Comparison of ENCODE assay signal across 8 cellular contexts in the genomic region with DNA sequence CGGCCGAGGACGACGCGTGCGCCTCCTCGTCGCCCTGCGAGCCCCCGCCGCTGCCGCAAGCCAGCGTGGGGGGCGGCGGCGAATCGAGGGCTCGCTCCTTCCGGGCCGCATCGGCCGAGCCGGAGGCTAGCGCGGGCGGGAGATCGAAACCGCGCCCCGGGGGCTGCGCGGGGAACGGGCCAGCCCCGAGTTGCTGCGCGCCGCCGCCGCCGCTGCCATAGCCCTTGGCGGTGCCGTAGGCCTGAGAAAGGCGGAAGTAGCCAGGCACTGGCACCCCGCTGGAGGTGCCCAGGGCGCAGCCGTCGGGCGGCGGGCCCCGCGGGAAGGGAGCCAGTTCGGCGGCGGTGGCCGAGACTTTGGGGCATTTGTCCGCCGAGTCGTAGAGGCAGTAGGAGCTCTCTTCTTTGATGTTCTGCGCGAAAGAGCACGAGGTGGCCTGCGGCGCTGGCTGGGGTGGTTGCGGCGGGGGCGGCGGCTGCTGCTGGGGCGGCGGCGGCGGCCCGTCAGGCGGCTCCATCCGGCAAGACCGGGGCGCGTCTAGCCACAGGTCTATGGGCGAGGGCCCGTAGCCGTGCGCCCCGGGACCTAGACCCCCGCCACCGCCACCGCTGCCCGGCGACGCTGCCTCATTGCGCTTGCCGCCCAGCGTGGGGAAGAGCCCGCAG. TPM values are rescaled to one million over a fixed set of nuclear protein-coding genes. Genes with fewer than 3 reads are reported as not detected.
DNase-seq lines count a peak whose midpoint lies in the region; ATAC-seq, FAIRE-seq and TF ChIP-seq lines count a peak whose summit lies in the region.

No MANE protein-coding gene starts in this region.

- peak; percentile 35 for DNase-seq in activated naive CD4-positive, alpha-beta T cell treated with Interleukin-2 at 50 U/mL for 16 hours
- DNase-seq in activated naive CD4-positive, alpha-beta T cell (lab: John Stamatoyannopoulos, UW): no peak
- DNase-seq in UCSD-AML1 (lab: John Stamatoyannopoulos, UW; ENCODE audit: unreplicated experiment): peak; percentile 45
- DNase-seq in left ventricle myocardium inferior: peak; percentile 20
- no peak for DNase-seq in small intestine

- no peak for TF ChIP-seq CTCF in left ventricle myocardium inferior (IDR thresholded peaks at IDR 0.05; ENCODE audit: borderline replicate concordance)

- H3K27ac ChIP-seq in left ventricle myocardium inferior (replicated peaks) (no peak overlapping the region), small intestine (ENCODE audit: low read depth in 1 of 2, low read length in 1 of 2) (no peak overlapping the region)

- ATAC-seq in GM21576 (IDR thresholded peaks at IDR 0.05; ENCODE audit: unreplicated experiment): no peak
- ATAC-seq in HG02623 (IDR thresholded peaks at IDR 0.05; ENCODE audit: unreplicated experiment): no peak
- no peak for ATAC-seq in HG02678 (IDR thresholded peaks at IDR 0.05; ENCODE audit: unreplicated experiment)

- H3K4me3 ChIP-seq in left ventricle myocardium inferior (peak overlapping the region; percentile 61), small intestine (ENCODE audit: low read depth in 1 of 2, low read length in 2 of 2) (peak overlapping the region; percentile 47 to 73)

- no peak for FAIRE-seq in small intestine (lab: Jason Lieb, UNC)

- WGBS in small intestine, 3 donors: 1 to 2% (median 2%) methylated on average over 65 to 92 of the region's 92 CpGs

- H3K4me1 ChIP-seq in left ventricle myocardium inferior (peaks cover 38% of the 10 kb centered on the region), small intestine (ENCODE audit: control insufficient read depth in 2 of 2, insufficient read depth in 1 of 2, low read depth in 1 of 2, low read length in 1 of 2) (no peaks in the 10 kb centered on the region)

- H3K36me3 ChIP-seq in left ventricle myocardium inferior: no peaks in the 10 kb centered on the region
- no peaks in the 10 kb centered on the region for H3K36me3 ChIP-seq in small intestine (ENCODE audit: control insufficient read depth in 2 of 2, insufficient read depth in 2 of 2, low read length in 2 of 2)

- H3K9me3 ChIP-seq in left ventricle myocardium inferior (replicated peaks) (no peaks in the 10 kb centered on the region), small intestine (ENCODE audit: control insufficient read depth, low read depth) (no peaks in the 10 kb centered on the region)

- intact Hi-C loops in left ventricle myocardium inferior (cut with micrococcal nuclease): no loop called here

- H3K27me3 ChIP-seq in left ventricle myocardium inferior (ENCODE audit: low read depth) (peaks cover 100% of the 10 kb centered on the region), small intestine (ENCODE audit: control insufficient read depth in 2 of 2, insufficient read depth in 2 of 2, low read length in 2 of 2) (peaks cover 20 to 78% of the 10 kb centered on the region in 2 donors)

RNA-seq across cellular contexts. Expression of gene HOXA10, which starts 0.6 kb away (rescaled TPM):
- total RNA-seq in left ventricle myocardium inferior: not detected
- polyA plus RNA-seq in small intestine: under 1 TPM in 1 of 3 donors, not detected in 2; 0.06 TPM

RNA-seq across cellular contexts. Expression of gene HOXA9, which starts 8.2 kb away (rescaled TPM):
- not detected for total RNA-seq in left ventricle myocardium inferior
- under 1 TPM in 1 of 3 donors, not detected in 2; 0.28 TPM for polyA plus RNA-seq in small intestine

RNA-seq across cellular contexts. Expression of gene HOXA11, which starts 11.5 kb away (rescaled TPM):
- total RNA-seq in left ventricle myocardium inferior: not detected
- polyA plus RNA-seq in small intestine: not detected

RNA-seq across cellular contexts. Expression of gene HOXA7, which starts 17.1 kb away (rescaled TPM):
- 0.36 TPM for total RNA-seq in left ventricle myocardium inferior
- polyA plus RNA-seq in small intestine: 1 to 10 TPM in 2 of 3 donors, not detected in 1; 1.1 to 1.9 TPM

RNA-seq across cellular contexts. Expression of gene HOXA3, which starts 21.2 kb away (rescaled TPM):
- not detected for total RNA-seq in left ventricle myocardium inferior
- polyA plus RNA-seq in small intestine: 1 to 10 TPM in 1 of 3 donors, under 1 TPM in 2; 0.45 to 3.3 (median 0.54) TPM

Comparison
In these comparisons a context has a peak if more than half of its experiments do, and no peak if none do; other contexts are left out.
1. DNase-seq: peak in activated naive CD4-positive, alpha-beta T cell treated with Interleukin-2 at 50 U/mL for 16 hours (single experiment), UCSD-AML1 (single experiment) and left ventricle myocardium inferior (single experiment); none in activated naive CD4-positive, alpha-beta T cell (0 of 4) and small intestine (single experiment).